Comparison of ENCODE assay signal across 25 cellular contexts in the genomic region with DNA sequence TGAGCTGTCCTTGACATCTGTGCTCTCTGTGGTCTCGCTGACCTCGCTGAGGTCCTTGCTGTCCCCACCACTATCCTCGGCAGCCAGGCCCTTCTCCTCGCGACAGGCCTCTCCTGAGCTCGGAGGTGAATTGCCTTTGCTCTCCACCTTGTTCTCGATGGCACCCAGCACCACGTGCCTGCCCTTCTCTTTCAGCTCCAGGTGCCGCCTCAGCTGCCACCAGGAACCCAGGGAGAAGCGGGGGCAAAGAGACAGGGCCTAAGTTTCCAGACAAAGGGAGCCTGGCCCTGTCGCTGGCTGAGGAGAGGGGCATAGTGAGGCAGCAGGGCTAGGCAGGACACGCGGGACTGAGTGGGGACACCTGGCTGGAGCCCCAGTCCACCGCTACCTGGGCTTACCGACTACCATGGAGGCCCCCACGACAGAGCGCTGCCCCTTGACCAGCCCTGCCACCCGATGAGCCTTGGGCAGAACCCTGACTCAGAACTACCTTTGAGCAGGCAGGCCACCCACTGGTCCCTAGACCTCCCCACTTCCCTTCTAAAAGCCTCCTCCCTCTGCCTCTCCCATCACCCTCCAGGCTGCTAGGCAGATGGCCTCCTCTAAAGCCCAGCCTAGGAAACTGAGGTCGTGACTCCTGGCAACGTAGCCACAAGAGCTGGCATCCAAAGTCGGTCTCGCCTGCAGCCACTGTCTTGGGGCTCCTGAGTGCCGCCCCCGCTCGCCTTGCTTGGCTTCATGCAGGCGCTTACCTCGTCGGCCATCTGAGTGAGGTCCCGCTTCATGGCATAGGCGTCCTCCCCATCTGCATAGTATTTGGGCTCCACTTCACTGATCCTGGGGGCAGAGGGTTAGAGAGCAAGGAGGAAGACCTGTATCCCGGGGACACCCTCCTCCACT. TPM values are rescaled to one million over a fixed set of nuclear protein-coding genes. Genes with fewer than 3 reads are reported as not detected.
DNase-seq lines count a peak whose midpoint lies in the region; ATAC-seq, FAIRE-seq and TF ChIP-seq lines count a peak whose summit lies in the region.
"Had no signal": no experiment of that assay in that cellular context is flagged by ENCODE, and none has a peak within 500 bp of the region (broad histone marks: within the 10 kb centered on the region; RNA-seq: fewer than 3 reads in every experiment).

No MANE protein-coding gene starts in this region.

- H3K79me2 ChIP-seq in HepG2 (ENCODE audit: insufficient read depth, low read length), result peaks cover 9% of the 10 kb centered on the region

- H4K20me1 ChIP-seq in HepG2 (ENCODE audit: insufficient read depth, low read length), result no peaks in the 10 kb centered on the region

- H3K9me3 ChIP-seq in CD4-positive, CD25-positive, alpha-beta regulatory T cell (ENCODE audit: control insufficient read depth in 2 of 2, low read length in 2 of 2), result no peaks in the 10 kb centered on the region
- no peaks in the 10 kb centered on the region for H3K9me3 ChIP-seq in HepG2 (ENCODE audit: low read length)
- H3K9me3 ChIP-seq: Peyer's patch had no signal

- in situ Hi-C loops in HepG2 (cut with HindIII; ENCODE audit: extremely low pct_ligation_motif_present, low pct_unique_long_range_greater_than_20kb), result no loop called here

- peaks cover 16% of the 10 kb centered on the region for H3K36me3 Mint-ChIP-seq in T-helper 2 cell treated with Interferon-gamma antibody and Interleukin-4, amounts not matched to agents 5 μg/mL and 100 μg/mL, for 36 hours (ENCODE audit: low read depth)
- peaks cover 6% of the 10 kb centered on the region for H3K36me3 Mint-ChIP-seq in CD4-positive, CD25-positive, alpha-beta regulatory T cell

- H3K9ac ChIP-seq in HepG2 (ENCODE audit: insufficient read depth, low read depth, low read length), result no peak overlapping the region
- H3K9ac ChIP-seq: GM23248, KMS-11 had no signal

- CTCF ChIA-PET in RWPE1 (lab: Yijun Ruan, JAX), result no interaction called here
- CTCF ChIA-PET in HepG2 (lab: Yijun Ruan, JAX; ENCODE audit: low intra/inter-chr PET ratio, low total read pairs), result no interaction called here

- no peak overlapping the region for H2AFZ ChIP-seq in HepG2 (ENCODE audit: low read length)
- H2AFZ ChIP-seq: GM23248 had no signal

- no peaks in the 10 kb centered on the region for H3K27me3 Mint-ChIP-seq in T-helper 2 cell treated with Interferon-gamma antibody and Interleukin-4, amounts not matched to agents 5 μg/mL and 100 μg/mL, for 36 hours (ENCODE audit: low read depth)
- H3K27me3 Mint-ChIP-seq in CD4-positive, CD25-positive, alpha-beta regulatory T cell, result peaks cover 4% of the 10 kb centered on the region

- H3K27ac ChIP-seq in CD4-positive, CD25-positive, alpha-beta regulatory T cell (ENCODE audit: insufficient read depth, low read length, poor library complexity, severe bottlenecking), result no peak overlapping the region
- H3K27ac ChIP-seq in RWPE1, result peak overlapping the region; percentile 96
- H3K27ac ChIP-seq in HepG2 (ENCODE audit: extremely low read length, insufficient read depth, low read length), result no peak overlapping the region
- H3K27ac ChIP-seq: foreskin keratinocyte had no signal

- POLR2A ChIA-PET in RWPE1 (lab: Yijun Ruan, JAX; ENCODE audit: low non-redundant PET), result no interaction called here
- POLR2A ChIA-PET in HepG2 (lab: Yijun Ruan, JAX), result interaction anchor here (4.2 kb wide), 1 partner anchor 17 kb away, joined by 82 read pairs; a partner anchor contains a TSS

- no peak for TF ChIP-seq EP300 in HepG2 (IDR thresholded peaks at IDR 0.05; ENCODE audit: low read depth in 2 of 2, low read length in 2 of 2)
- TF ChIP-seq EP300 in HepG2 (CRISPR knock-in tag; IDR thresholded peaks at IDR 0.05; ENCODE audit: borderline replicate concordance), result no peak

- ATAC-seq in CD4-positive, CD25-positive, alpha-beta regulatory T cell (ENCODE audit: low read depth in 2 of 2), result no peak
- ATAC-seq in HepG2, result no peak
- ATAC-seq: foreskin keratinocyte had no signal

- peaks cover 17% of the 10 kb centered on the region for H3K4me1 Mint-ChIP-seq in T-helper 2 cell treated with Interferon-gamma antibody and Interleukin-4, amounts not matched to agents 5 μg/mL and 100 μg/mL, for 36 hours (ENCODE audit: low read depth)
- H3K4me1 Mint-ChIP-seq in CD4-positive, CD25-positive, alpha-beta regulatory T cell, result peaks cover 4 to 67% (median 16%) of the 10 kb centered on the region in 4 donors

- DNase-seq in T-helper 2 cell treated with Interferon-gamma antibody and Interleukin-4, amounts not matched to agents 5 μg/mL and 100 μg/mL, for 36 hours (ENCODE audit: low spot score), result no peak
- DNase-seq in T-helper 2 cell, result no peak
- DNase-seq in CD4-positive, CD25-positive, alpha-beta regulatory T cell, result no peak
- DNase-seq in RWPE1 (ENCODE audit: low spot score), result no peak
- no peak for DNase-seq in HepG2 (ENCODE audit: low spot score)
- no peak for DNase-seq in NCI-H2029 treated with DMSO at 0.1 percent for 48 hours (lab: John Stamatoyannopoulos, UW)
- DNase-seq in stimulated activated CD4-positive, alpha-beta T cell treated with anti-CD3 and anti-CD28 coated beads, Interleukin-4, amount 100 ng/mL, for 24 hours, result no peak
- no peak for DNase-seq in activated CD4-positive, CD25-positive, alpha-beta regulatory T cell (lab: John Stamatoyannopoulos, UW)
- DNase-seq: amniotic stem cell; C1 segment of cervical spinal cord; foreskin keratinocyte; GF-D8; GM23248; hypothalamus; NCI-H1048; NCI-H1930; NCI-H345; Peyer's patch; retina; stimulated activated CD4-positive, alpha-beta T cell treated with anti-CD3 and anti-CD28 coated beads, Interleukin-4, amount 100 ng/mL, for 4 hours had no signal

- H3K4me3 Mint-ChIP-seq in T-helper 2 cell treated with Interferon-gamma antibody and Interleukin-4, amounts not matched to agents 5 μg/mL and 100 μg/mL, for 36 hours, result peak overlapping the region; percentile 18
- H3K4me3 Mint-ChIP-seq in CD4-positive, CD25-positive, alpha-beta regulatory T cell, result peak overlapping the region in 3 of 4 donors; percentile 54 to 62 (median 61)

- H3K9me3 Mint-ChIP-seq in T-helper 2 cell treated with Interferon-gamma antibody and Interleukin-4, amounts not matched to agents 5 μg/mL and 100 μg/mL, for 36 hours, result no peaks in the 10 kb centered on the region
- no peaks in the 10 kb centered on the region for H3K9me3 Mint-ChIP-seq in CD4-positive, CD25-positive, alpha-beta regulatory T cell
- H3K9me3 Mint-ChIP-seq: activated T-helper 2 cell treated with anti-CD3 and anti-CD28 coated beads, Interferon-gamma antibody, Interleukin-2, Interleukin-4, amounts not matched to agents 10 μg/mL and 5 μg/mL and 100 μg/mL, durations not matched to agents 14 hours and 24 hours and 36 hours had no signal

- no TSS peak for BruUV-seq in HepG2 (replicated peaks; lab: Mats Ljungman, UMichigan)

- no peak overlapping the region for H3K4me3 ChIP-seq in CD4-positive, CD25-positive, alpha-beta regulatory T cell (ENCODE audit: low read depth, low read length)
- H3K4me3 ChIP-seq in HepG2 (replicated peaks in 1 of 3; ENCODE audit: insufficient read depth in 1 of 3, low read depth in 2 of 3, low read length in 3 of 3), result no peak overlapping the region
- H3K4me3 ChIP-seq: cardiac muscle cell, GM23248, Peyer's patch had no signal

- TF ChIP-seq CTCF in RWPE1 (conservative IDR thresholded peaks at IDR 0.05; ENCODE audit: low read depth) (no peak), HepG2 (CRISPR knock-in tag; IDR thresholded peaks at IDR 0.05) (no peak)

- intact Hi-C loops in HepG2 (cut with micrococcal nuclease; ENCODE audit: unreplicated experiment), result no loop called here

- no peaks in the 10 kb centered on the region for H3K27me3 ChIP-seq in CD4-positive, CD25-positive, alpha-beta regulatory T cell (ENCODE audit: control insufficient read depth, insufficient read depth, low read length)
- no peaks in the 10 kb centered on the region for H3K27me3 ChIP-seq in HepG2 (ENCODE audit: control insufficient read depth in 1 of 2, insufficient read depth in 2 of 2, low read length in 2 of 2)
- H3K27me3 ChIP-seq: cardiac muscle cell, foreskin keratinocyte, Peyer's patch had no signal

- peaks cover 44% of the 10 kb centered on the region for H3K4me1 ChIP-seq in CD4-positive, CD25-positive, alpha-beta regulatory T cell (ENCODE audit: control insufficient read depth, insufficient read depth, low read length, poor library complexity, severe bottlenecking)
- H3K4me1 ChIP-seq in HepG2 (ENCODE audit: insufficient read depth, low read length), result peaks cover 31% of the 10 kb centered on the region
- H3K4me1 ChIP-seq: foreskin keratinocyte had no signal

- H3K36me3 ChIP-seq in CD4-positive, CD25-positive, alpha-beta regulatory T cell (ENCODE audit: control insufficient read depth, insufficient read depth, low read length), result peaks cover 2% of the 10 kb centered on the region
- peaks cover 1 to 8% of the 10 kb centered on the region in 2 experiments; a peak in 1 of 5 replicates for H3K36me3 ChIP-seq in HepG2 (replicated peaks in 1 of 2; ENCODE audit: control insufficient read depth in 1 of 2, insufficient read depth in 2 of 2, low read length in 2 of 2)
- H3K36me3 ChIP-seq: cardiac muscle cell had no signal

- WGBS in HepG2 (ENCODE audit: low lambda C conversion rate), result 92% methylated on average over 13 of the region's 31 CpGs

- no peak for FAIRE-seq in HepG2 (lab: Jason Lieb, UNC)
- FAIRE-seq: islet of Langerhans had no signal

- no peak overlapping the region for H3K4me2 ChIP-seq in HepG2 (ENCODE audit: low read depth, low read length)

- TF ChIP-seq POLR2A in HepG2 (IDR thresholded peaks at IDR 0.05; ENCODE audit: insufficient read depth in 1 of 2, low read depth in 2 of 2, low read length in 2 of 2), result no peak

- H3K27ac Mint-ChIP-seq in T-helper 2 cell treated with Interferon-gamma antibody and Interleukin-4, amounts not matched to agents 5 μg/mL and 100 μg/mL, for 36 hours, result peak overlapping the region; percentile 55
- peak overlapping the region in 2 of 3 donors; percentile 32 to 91 for H3K27ac Mint-ChIP-seq in CD4-positive, CD25-positive, alpha-beta regulatory T cell
- H3K27ac Mint-ChIP-seq: activated T-helper 2 cell treated with anti-CD3 and anti-CD28 coated beads, Interferon-gamma antibody, Interleukin-2, Interleukin-4, amounts not matched to agents 10 μg/mL and 5 μg/mL and 100 μg/mL, durations not matched to agents 14 hours and 24 hours and 36 hours had no signal

- no peak for TF ChIP-seq RAD21 in HepG2 (CRISPR knock-in tag; IDR thresholded peaks at IDR 0.05)

RNA-seq across cellular contexts. Expression of a gene that starts 4.2 kb away (rescaled TPM):
- 459 TPM for total RNA-seq in CD4-positive, CD25-positive, alpha-beta regulatory T cell
- polyA plus RNA-seq in CD4-positive, CD25-positive, alpha-beta regulatory T cell, result 10 to 100 TPM; 73.5 to 89.9 (median 80.2) TPM
- 0.64 TPM in 1 of 2 replicates, not detected in the other for total RNA-seq in HepG2 (2016; rRNA removed; fragmentation: Illumina TruSeq; extraction: Trizol)
- total RNA-seq in HepG2 (2016; cell fraction: cytosol; rRNA removed; fragmentation: Illumina TruSeq; extraction: Trizol; ENCODE audit: low read depth), result not detected in 2 replicates
- 0.22 TPM in 1 of 2 replicates, not detected in the other for total RNA-seq in HepG2 (2016; cell fraction: insoluble cytoplasmic fraction; rRNA removed; fragmentation: Illumina TruSeq; extraction: Trizol)
- 0.28 TPM in 1 of 2 replicates, not detected in the other for total RNA-seq in HepG2 (2016; cell fraction: membrane; rRNA removed; fragmentation: Illumina TruSeq; extraction: Trizol)
- 0.41 TPM in 1 of 2 replicates, not detected in the other for total RNA-seq in HepG2 (2016; cell fraction: nucleus; rRNA removed; fragmentation: Illumina TruSeq; extraction: Trizol)
- 0.57 and 1.1 TPM in 2 replicates for polyA plus RNA-seq in HepG2 (2011; rRNA removed)
- polyA plus RNA-seq in HepG2 (2011; cell fraction: cytosol; rRNA removed), result 0.10 and 0.19 TPM in 2 replicates
- 7.0 and 9.1 TPM in 2 replicates for polyA plus RNA-seq in HepG2 (2011; cell fraction: nucleus; rRNA removed)
- polyA plus RNA-seq in HepG2 (2012), result 0.35 and 0.59 TPM in 2 replicates
- not detected in 2 replicates for polyA plus RNA-seq in HepG2 (2016; cell fraction: cytosol; fragmentation: Illumina TruSeq; extraction: Trizol; ENCODE audit: low read depth)
- not detected in 2 replicates for polyA plus RNA-seq in HepG2 (2016; cell fraction: insoluble cytoplasmic fraction; fragmentation: Illumina TruSeq; extraction: Trizol; ENCODE audit: low read depth)
- not detected in 2 replicates for polyA plus RNA-seq in HepG2 (2016; cell fraction: membrane; fragmentation: Illumina TruSeq; extraction: Trizol; ENCODE audit: low read depth)
- polyA plus RNA-seq in HepG2 (2016; cell fraction: nucleus; fragmentation: Illumina TruSeq; extraction: Trizol; ENCODE audit: insufficient read depth, low read depth), result 0.64 and 1.9 TPM in 2 replicates
- 1.6 and 1.8 TPM in 2 replicates for polyA minus RNA-seq in HepG2 (2011; rRNA and poly(A)+ RNA removed; ENCODE audit: low replicate concordance)
- 1.1 TPM in 1 of 2 replicates, not detected in the other for polyA minus RNA-seq in HepG2 (2011; cell fraction: cytosol; rRNA and poly(A)+ RNA removed)
- 1.2 and 2.8 TPM in 2 replicates for polyA minus RNA-seq in HepG2 (2011; cell fraction: nucleus; rRNA and poly(A)+ RNA removed)

RNA-seq across cellular contexts. Expression of a gene that starts 4.6 kb away (rescaled TPM):
- 70.0 TPM for total RNA-seq in CD4-positive, CD25-positive, alpha-beta regulatory T cell
- 10 to 100 TPM; 72.4 to 99.8 (median 82.3) TPM for polyA plus RNA-seq in CD4-positive, CD25-positive, alpha-beta regulatory T cell
- 51.1 and 51.7 TPM in 2 replicates for total RNA-seq in HepG2 (2016; rRNA removed; fragmentation: Illumina TruSeq; extraction: Trizol)
- 55.8 and 62.5 TPM in 2 replicates for total RNA-seq in HepG2 (2016; cell fraction: cytosol; rRNA removed; fragmentation: Illumina TruSeq; extraction: Trizol; ENCODE audit: low read depth)
- total RNA-seq in HepG2 (2016; cell fraction: insoluble cytoplasmic fraction; rRNA removed; fragmentation: Illumina TruSeq; extraction: Trizol), result 47.6 and 50.9 TPM in 2 replicates
- 52.1 and 59.2 TPM in 2 replicates for total RNA-seq in HepG2 (2016; cell fraction: membrane; rRNA removed; fragmentation: Illumina TruSeq; extraction: Trizol)
- 27.3 and 30.2 TPM in 2 replicates for total RNA-seq in HepG2 (2016; cell fraction: nucleus; rRNA removed; fragmentation: Illumina TruSeq; extraction: Trizol)
- 49.1 and 49.2 TPM in 2 replicates for polyA plus RNA-seq in HepG2 (2011; rRNA removed)
- 61.9 and 80.7 TPM in 2 replicates for polyA plus RNA-seq in HepG2 (2011; cell fraction: cytosol; rRNA removed)
- polyA plus RNA-seq in HepG2 (2011; cell fraction: nucleus; rRNA removed), result 84.9 and 98.2 TPM in 2 replicates
- polyA plus RNA-seq in HepG2 (2012), result 45.4 and 52.3 TPM in 2 replicates
- polyA plus RNA-seq in HepG2 (2016; cell fraction: cytosol; fragmentation: Illumina TruSeq; extraction: Trizol; ENCODE audit: low read depth), result 168 and 195 TPM in 2 replicates
- polyA plus RNA-seq in HepG2 (2016; cell fraction: insoluble cytoplasmic fraction; fragmentation: Illumina TruSeq; extraction: Trizol; ENCODE audit: low read depth), result 99.2 and 109 TPM in 2 replicates
- 92.8 and 108 TPM in 2 replicates for polyA plus RNA-seq in HepG2 (2016; cell fraction: membrane; fragmentation: Illumina TruSeq; extraction: Trizol; ENCODE audit: low read depth)
- 92.2 and 97.8 TPM in 2 replicates for polyA plus RNA-seq in HepG2 (2016; cell fraction: nucleus; fragmentation: Illumina TruSeq; extraction: Trizol; ENCODE audit: insufficient read depth, low read depth)
- 30.3 and 98.8 TPM in 2 replicates for polyA minus RNA-seq in HepG2 (2011; rRNA and poly(A)+ RNA removed; ENCODE audit: low replicate concordance)
- polyA minus RNA-seq in HepG2 (2011; cell fraction: cytosol; rRNA and poly(A)+ RNA removed), result 14.6 and 17.3 TPM in 2 replicates
- 23.7 and 25.0 TPM in 2 replicates for polyA minus RNA-seq in HepG2 (2011; cell fraction: nucleus; rRNA and poly(A)+ RNA removed)

RNA-seq across cellular contexts. Expression of a gene that starts 14.2 kb away (rescaled TPM):
- total RNA-seq in CD4-positive, CD25-positive, alpha-beta regulatory T cell, result 15.3 TPM
- polyA plus RNA-seq in CD4-positive, CD25-positive, alpha-beta regulatory T cell, result 1 to 10 TPM in 2 of 4 donors, under 1 TPM in 2; 0.62 to 1.9 (median 1.1) TPM
- total RNA-seq in HepG2 (2016; rRNA removed; fragmentation: Illumina TruSeq; extraction: Trizol), result 0.77 and 1.4 TPM in 2 replicates
- not detected in 2 replicates for total RNA-seq in HepG2 (2016; cell fraction: cytosol; rRNA removed; fragmentation: Illumina TruSeq; extraction: Trizol; ENCODE audit: low read depth)
- total RNA-seq in HepG2 (2016; cell fraction: insoluble cytoplasmic fraction; rRNA removed; fragmentation: Illumina TruSeq; extraction: Trizol), result 0.48 and 1.3 TPM in 2 replicates
- total RNA-seq in HepG2 (2016; cell fraction: membrane; rRNA removed; fragmentation: Illumina TruSeq; extraction: Trizol), result 0.31 and 0.34 TPM in 2 replicates
- total RNA-seq in HepG2 (2016; cell fraction: nucleus; rRNA removed; fragmentation: Illumina TruSeq; extraction: Trizol), result 0.78 and 1.4 TPM in 2 replicates
- 2.0 and 2.6 TPM in 2 replicates for polyA plus RNA-seq in HepG2 (2011; rRNA removed)
- 2.7 and 3.2 TPM in 2 replicates for polyA plus RNA-seq in HepG2 (2011; cell fraction: cytosol; rRNA removed)
- polyA plus RNA-seq in HepG2 (2011; cell fraction: nucleus; rRNA removed), result 7.0 and 9.2 TPM in 2 replicates
- polyA plus RNA-seq in HepG2 (2012), result 1.5 and 2.1 TPM in 2 replicates
- polyA plus RNA-seq in HepG2 (2016; cell fraction: cytosol; fragmentation: Illumina TruSeq; extraction: Trizol; ENCODE audit: low read depth), result 0.29 and 0.48 TPM in 2 replicates
- polyA plus RNA-seq in HepG2 (2016; cell fraction: insoluble cytoplasmic fraction; fragmentation: Illumina TruSeq; extraction: Trizol; ENCODE audit: low read depth), result 0.72 and 1.8 TPM in 2 replicates
- 0.16 and 0.45 TPM in 2 replicates for polyA plus RNA-seq in HepG2 (2016; cell fraction: membrane; fragmentation: Illumina TruSeq; extraction: Trizol; ENCODE audit: low read depth)
- polyA plus RNA-seq in HepG2 (2016; cell fraction: nucleus; fragmentation: Illumina TruSeq; extraction: Trizol; ENCODE audit: insufficient read depth, low read depth), result 0.89 and 1.6 TPM in 2 replicates
- polyA minus RNA-seq in HepG2 (2011; rRNA and poly(A)+ RNA removed; ENCODE audit: low replicate concordance), result 3.3 TPM in 1 of 2 replicates, not detected in the other
- polyA minus RNA-seq in HepG2 (2011; cell fraction: cytosol; rRNA and poly(A)+ RNA removed), result 0.53 and 1.5 TPM in 2 replicates
- polyA minus RNA-seq in HepG2 (2011; cell fraction: nucleus; rRNA and poly(A)+ RNA removed), result 1.6 and 1.7 TPM in 2 replicates
- polyA plus RNA-seq: GM23248 had no signal

RNA-seq across cellular contexts. Expression of a gene that starts 25.8 kb away (rescaled TPM):
- total RNA-seq in CD4-positive, CD25-positive, alpha-beta regulatory T cell, result not detected
- not detected for polyA plus RNA-seq in CD4-positive, CD25-positive, alpha-beta regulatory T cell
- total RNA-seq in HepG2 (2016; rRNA removed; fragmentation: Illumina TruSeq; extraction: Trizol), result not detected in 2 replicates
- not detected in 2 replicates for total RNA-seq in HepG2 (2016; cell fraction: cytosol; rRNA removed; fragmentation: Illumina TruSeq; extraction: Trizol; ENCODE audit: low read depth)
- total RNA-seq in HepG2 (2016; cell fraction: insoluble cytoplasmic fraction; rRNA removed; fragmentation: Illumina TruSeq; extraction: Trizol), result not detected in 2 replicates
- total RNA-seq in HepG2 (2016; cell fraction: membrane; rRNA removed; fragmentation: Illumina TruSeq; extraction: Trizol), result not detected in 2 replicates
- not detected in 2 replicates for total RNA-seq in HepG2 (2016; cell fraction: nucleus; rRNA removed; fragmentation: Illumina TruSeq; extraction: Trizol)
- not detected in 2 replicates for polyA plus RNA-seq in HepG2 (2011; rRNA removed)
- not detected in 2 replicates for polyA plus RNA-seq in HepG2 (2011; cell fraction: cytosol; rRNA removed)
- not detected in 2 replicates for polyA plus RNA-seq in HepG2 (2011; cell fraction: nucleus; rRNA removed)
- polyA plus RNA-seq in HepG2 (2012), result not detected in 2 replicates
- not detected in 2 replicates for polyA plus RNA-seq in HepG2 (2016; cell fraction: cytosol; fragmentation: Illumina TruSeq; extraction: Trizol; ENCODE audit: low read depth)
- not detected in 2 replicates for polyA plus RNA-seq in HepG2 (2016; cell fraction: insoluble cytoplasmic fraction; fragmentation: Illumina TruSeq; extraction: Trizol; ENCODE audit: low read depth)
- not detected in 2 replicates for polyA plus RNA-seq in HepG2 (2016; cell fraction: membrane; fragmentation: Illumina TruSeq; extraction: Trizol; ENCODE audit: low read depth)
- polyA plus RNA-seq in HepG2 (2016; cell fraction: nucleus; fragmentation: Illumina TruSeq; extraction: Trizol; ENCODE audit: insufficient read depth, low read depth), result not detected in 2 replicates
- 0.18 and 0.87 TPM in 2 replicates for polyA minus RNA-seq in HepG2 (2011; rRNA and poly(A)+ RNA removed; ENCODE audit: low replicate concordance)
- not detected in 2 replicates for polyA minus RNA-seq in HepG2 (2011; cell fraction: cytosol; rRNA and poly(A)+ RNA removed)
- not detected in 2 replicates for polyA minus RNA-seq in HepG2 (2011; cell fraction: nucleus; rRNA and poly(A)+ RNA removed)
- total RNA-seq: activated T-helper 2 cell treated with anti-CD3 and anti-CD28 coated beads, Interferon-gamma antibody, Interleukin-2, Interleukin-4, amounts not matched to agents 10 μg/mL and 5 μg/mL and 100 μg/mL, durations not matched to agents 14 hours and 24 hours and 36 hours; cardiac muscle cell; foreskin keratinocyte; GM23248; T-helper 2 cell treated with Interferon-gamma antibody and Interleukin-4, amounts not matched to agents 100 ng/mL and 5 ng/mL, for 36 hours had no signal
- polyA plus RNA-seq: foreskin keratinocyte, GM23248 had no signal

RNA-seq across cellular contexts. Expression of a gene that starts 41.4 kb away (rescaled TPM):
- 71.6 TPM for total RNA-seq in CD4-positive, CD25-positive, alpha-beta regulatory T cell
- polyA plus RNA-seq in CD4-positive, CD25-positive, alpha-beta regulatory T cell, result 1 to 10 TPM; 3.0 to 4.3 (median 3.6) TPM
- 17.8 and 24.0 TPM in 2 replicates for total RNA-seq in HepG2 (2016; rRNA removed; fragmentation: Illumina TruSeq; extraction: Trizol)
- total RNA-seq in HepG2 (2016; cell fraction: cytosol; rRNA removed; fragmentation: Illumina TruSeq; extraction: Trizol; ENCODE audit: low read depth), result 3.1 and 3.2 TPM in 2 replicates
- total RNA-seq in HepG2 (2016; cell fraction: insoluble cytoplasmic fraction; rRNA removed; fragmentation: Illumina TruSeq; extraction: Trizol), result 18.3 and 20.3 TPM in 2 replicates
- 11.9 and 12.8 TPM in 2 replicates for total RNA-seq in HepG2 (2016; cell fraction: membrane; rRNA removed; fragmentation: Illumina TruSeq; extraction: Trizol)
- 17.9 and 21.9 TPM in 2 replicates for total RNA-seq in HepG2 (2016; cell fraction: nucleus; rRNA removed; fragmentation: Illumina TruSeq; extraction: Trizol)
- polyA plus RNA-seq in HepG2 (2011; rRNA removed), result 5.8 TPM in 2 replicates
- polyA plus RNA-seq in HepG2 (2011; cell fraction: cytosol; rRNA removed), result 4.6 and 5.7 TPM in 2 replicates
- polyA plus RNA-seq in HepG2 (2011; cell fraction: nucleus; rRNA removed), result 27.7 and 34.4 TPM in 2 replicates
- 18.3 and 21.2 TPM in 2 replicates for polyA plus RNA-seq in HepG2 (2012)
- polyA plus RNA-seq in HepG2 (2016; cell fraction: cytosol; fragmentation: Illumina TruSeq; extraction: Trizol; ENCODE audit: low read depth), result 2.2 and 2.6 TPM in 2 replicates
- polyA plus RNA-seq in HepG2 (2016; cell fraction: insoluble cytoplasmic fraction; fragmentation: Illumina TruSeq; extraction: Trizol; ENCODE audit: low read depth), result 32.5 and 46.4 TPM in 2 replicates
- 7.0 and 9.4 TPM in 2 replicates for polyA plus RNA-seq in HepG2 (2016; cell fraction: membrane; fragmentation: Illumina TruSeq; extraction: Trizol; ENCODE audit: low read depth)
- polyA plus RNA-seq in HepG2 (2016; cell fraction: nucleus; fragmentation: Illumina TruSeq; extraction: Trizol; ENCODE audit: insufficient read depth, low read depth), result 60.1 and 68.4 TPM in 2 replicates
- polyA minus RNA-seq in HepG2 (2011; rRNA and poly(A)+ RNA removed; ENCODE audit: low replicate concordance), result 16.9 and 25.4 TPM in 2 replicates
- 17.9 and 19.6 TPM in 2 replicates for polyA minus RNA-seq in HepG2 (2011; cell fraction: cytosol; rRNA and poly(A)+ RNA removed)
- 10.3 and 14.4 TPM in 2 replicates for polyA minus RNA-seq in HepG2 (2011; cell fraction: nucleus; rRNA and poly(A)+ RNA removed)

Comparison
In these comparisons a context has a peak if more than half of its experiments do, and no peak if none do; other contexts are left out.
1. RNA of a gene that starts 4.2 kb away (total RNA-seq): 459 TPM in CD4-positive, CD25-positive, alpha-beta regulatory T cell (single experiment); 0.22 to 0.64 TPM in HepG2; every median in the first group is over 100 times any median in the second.